Comparison of ENCODE assay signal across 14 cellular contexts in the genomic region with DNA sequence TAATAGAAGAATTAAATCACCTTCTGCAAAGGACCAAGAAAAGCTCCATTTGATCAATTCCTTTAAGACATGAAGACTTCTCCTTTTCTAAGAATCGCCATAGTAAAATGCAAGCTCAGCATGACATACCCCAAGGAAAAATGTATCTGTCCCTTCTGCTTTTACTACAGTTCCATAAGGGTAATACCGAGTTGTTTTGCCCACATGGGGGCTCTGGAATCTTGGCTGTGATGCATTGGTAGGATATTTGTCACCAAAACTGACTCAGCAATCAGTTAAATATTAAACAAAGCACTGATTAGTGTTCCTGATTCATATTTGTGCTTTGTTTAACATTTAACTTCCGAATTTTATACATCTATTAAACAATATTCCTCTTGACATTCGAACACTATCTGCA. TPM values are rescaled to one million over a fixed set of nuclear protein-coding genes. Genes with fewer than 3 reads are reported as not detected.
DNase-seq lines count a peak whose midpoint lies in the region; ATAC-seq and TF ChIP-seq lines count a peak whose summit lies in the region.
"Had no signal": no experiment of that assay in that cellular context is flagged by ENCODE, and none has a peak within 500 bp of the region (broad histone marks: within the 10 kb centered on the region; RNA-seq: fewer than 3 reads in every experiment).

No MANE protein-coding gene starts in this region.

- H3K9me2 ChIP-seq in hepatocyte (replicated peaks; ENCODE audit: insufficient read depth), result no peaks in the 10 kb centered on the region

- CTCF ChIA-PET in GM10248 (lab: Yijun Ruan, JAX), result interaction anchor here (0.9 kb wide), 1 partner anchor 20 kb away, joined by 3 read pairs; no protein-coding TSS in a partner anchor

- H2AFZ ChIP-seq in hepatocyte (no peak overlapping the region), smooth muscle cell (ENCODE audit: low read depth) (no peak overlapping the region)

- H4K20me1 ChIP-seq in hepatocyte (ENCODE audit: insufficient read depth, poor library complexity, severe bottlenecking) (no peaks in the 10 kb centered on the region), smooth muscle cell (ENCODE audit: low read depth) (no peaks in the 10 kb centered on the region)

- WGBS in hepatocyte (ENCODE audit: low lambda C conversion rate, missing lambda C conversion rate), result 49% methylated on average over 4 of the region's 4 CpGs
- WGBS in smooth muscle cell (ENCODE audit: low lambda C conversion rate), result 47% methylated on average over 4 of the region's 4 CpGs

- TF ChIP-seq CTCF in hepatocyte (IDR thresholded peaks at IDR 0.05; ENCODE audit: poor library complexity) (peak; percentile 16), smooth muscle cell (IDR thresholded peaks at IDR 0.05; ENCODE audit: borderline replicate concordance, insufficient read depth, poor library complexity, severe bottlenecking) (no peak), GM10248 (IDR thresholded peaks at IDR 0.05; ENCODE audit: control extremely low read depth, extremely low read depth, low read depth, missing control alignments) (no peak)

- peak overlapping the region; percentile 35 for H3K9ac ChIP-seq in smooth muscle cell (ENCODE audit: low read depth)

- no peaks in the 10 kb centered on the region for H3K36me3 ChIP-seq in hepatocyte (replicated peaks; ENCODE audit: insufficient read depth, low read depth)
- no peaks in the 10 kb centered on the region for H3K36me3 ChIP-seq in smooth muscle cell (ENCODE audit: low read depth)
- H3K36me3 ChIP-seq: lower lobe of right lung, transverse colon had no signal

- H3K79me2 ChIP-seq in hepatocyte (no peaks in the 10 kb centered on the region), smooth muscle cell (ENCODE audit: low read depth) (no peaks in the 10 kb centered on the region)

- H3K4me1 ChIP-seq in hepatocyte (ENCODE audit: insufficient read depth) (no peaks in the 10 kb centered on the region), smooth muscle cell (ENCODE audit: low read depth) (peaks cover 5% of the 10 kb centered on the region)
- H3K4me1 ChIP-seq: lower lobe of right lung, transverse colon had no signal

- POLR2A ChIA-PET in GM10248 (lab: Yijun Ruan, JAX), result no interaction called here

- ATAC-seq in esophagus mucosa, result no peak
- ATAC-seq: activated CD8-positive, alpha-beta T cell treated with anti-CD3 and anti-CD28 coated beads for 36 hours; lower lobe of right lung had no signal

- H3K27me3 ChIP-seq in hepatocyte, result no peaks in the 10 kb centered on the region
- no peaks in the 10 kb centered on the region for H3K27me3 ChIP-seq in smooth muscle cell (ENCODE audit: low read depth)
- H3K27me3 ChIP-seq: transverse colon had no signal

- in situ Hi-C loops in SK-MEL-5 (cut with HindIII; ENCODE audit: low pct_unique_long_range_greater_than_20kb, low sequenced_read_pairs), result no loop called here

- H3F3A ChIP-seq in smooth muscle cell (ENCODE audit: low read depth), result no peaks in the 10 kb centered on the region

- H3K9me3 ChIP-seq in hepatocyte (ENCODE audit: low read depth) (no peaks in the 10 kb centered on the region), smooth muscle cell (replicated peaks; ENCODE audit: low read depth) (no peaks in the 10 kb centered on the region)
- H3K9me3 ChIP-seq: lower lobe of right lung, transverse colon had no signal

- H3K4me3 ChIP-seq in hepatocyte (no peak overlapping the region), smooth muscle cell (no peak overlapping the region)
- H3K4me3 ChIP-seq: lower lobe of right lung, transverse colon had no signal

- peak; percentile 2 for DNase-seq in NCI-H1694 (lab: John Stamatoyannopoulos, UW)
- no peak for DNase-seq in NCI-H1694 treated with DMSO at 0.1 percent for 48 hours (lab: John Stamatoyannopoulos, UW)
- DNase-seq in SK-MEL-5 (ENCODE audit: low read depth, low spot score), result peak; percentile 35
- peak; percentile 37 for DNase-seq in hepatocyte (ENCODE audit: low spot score)
- no peak for DNase-seq in smooth muscle cell (lab: John Stamatoyannopoulos, UW; ENCODE audit: unreplicated experiment)
- DNase-seq in GM10248 (ENCODE audit: extremely low spot score), result no peak
- no peak for DNase-seq in NCI-H2029 treated with DMSO at 0.1 percent for 48 hours (lab: John Stamatoyannopoulos, UW)
- DNase-seq: activated CD8-positive, alpha-beta T cell treated with anti-CD3 and anti-CD28 coated beads for 36 hours; lower lobe of right lung; nucleus accumbens; stimulated activated CD8-positive, alpha-beta memory T cell treated with anti-CD3 and anti-CD28 coated beads, Interleukin-4, amount 100 ng/mL, for 48 hours; transverse colon had no signal

- no peak overlapping the region for H3K4me2 ChIP-seq in hepatocyte
- H3K4me2 ChIP-seq in smooth muscle cell, result peak overlapping the region; percentile 34

- H3K27ac ChIP-seq in hepatocyte (no peak overlapping the region), smooth muscle cell (ENCODE audit: low read depth) (no peak overlapping the region)
- H3K27ac ChIP-seq: lower lobe of right lung, transverse colon had no signal

RNA-seq across cellular contexts. Expression of gene KCNIP1, which starts 24.3 kb away (rescaled TPM):
- total RNA-seq in SK-MEL-5 (2014; rRNA removed; shearing (Covaris generic)), result not detected in 2 replicates
- polyA plus RNA-seq in SK-MEL-5 (2015; cell fraction: cytosol; rRNA removed), result not detected in 2 replicates
- polyA plus RNA-seq in SK-MEL-5 (2015; cell fraction: nucleus; rRNA removed), result not detected in 2 replicates
- 0.43 and 1.5 TPM in 2 replicates for total RNA-seq in hepatocyte
- polyA plus RNA-seq in hepatocyte, result 0.80 and 0.88 TPM in 2 replicates
- not detected in 2 replicates for total RNA-seq in smooth muscle cell
- polyA plus RNA-seq in smooth muscle cell, result 0.50 and 0.83 TPM in 2 replicates
- not detected for total RNA-seq in esophagus mucosa
- total RNA-seq: activated CD8-positive, alpha-beta T cell treated with anti-CD3 and anti-CD28 coated beads for 36 hours; NCI-H460 had no signal

Comparison
In these comparisons a context has a peak if more than half of its experiments do, and no peak if none do; other contexts are left out.
1. DNase-seq: peak in NCI-H1694 (single experiment), SK-MEL-5 (single experiment) and hepatocyte (single experiment); none in NCI-H1694 treated with DMSO at 0.1 percent for 48 hours (single experiment), smooth muscle cell (single experiment), GM10248 (single experiment) and NCI-H2029 treated with DMSO at 0.1 percent for 48 hours (single experiment).